ENCODE assay signal across 19 cellular contexts in the genomic region with DNA sequence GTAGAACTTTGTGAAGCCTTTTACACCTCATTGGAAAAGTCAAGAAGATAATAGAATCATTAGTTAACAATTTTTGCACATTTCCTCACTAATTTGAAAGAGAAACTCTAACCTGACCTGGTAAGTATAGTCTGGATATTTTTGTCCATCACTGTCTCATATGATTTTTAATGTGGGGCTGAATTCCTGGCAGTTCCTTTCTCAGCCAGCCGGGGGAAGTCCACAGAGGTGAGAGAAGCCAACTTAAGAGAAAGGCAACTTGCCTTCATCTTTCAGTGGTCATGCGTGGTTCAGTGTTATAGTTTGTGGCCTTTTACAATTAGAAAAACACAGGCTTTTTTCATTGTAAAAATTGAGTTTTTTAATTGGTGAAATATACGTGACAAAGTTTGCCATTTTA.
DNase-seq lines count a peak whose midpoint lies in the region; ATAC-seq, FAIRE-seq and TF ChIP-seq lines count a peak whose summit lies in the region.
"Had no signal": no experiment of that assay in that cellular context is flagged by ENCODE, and none has a peak within 500 bp of the region (broad histone marks: within the 10 kb centered on the region; RNA-seq: fewer than 3 reads in every experiment).

No MANE protein-coding gene starts in this region.

- H3K79me2 ChIP-seq in H9 (ENCODE audit: insufficient read depth, low read length) = peaks cover 29% of the 10 kb centered on the region; the same call in 1 of the 2 replicates

- no peaks in the 10 kb centered on the region for H4K20me1 ChIP-seq in H9 (ENCODE audit: control insufficient read depth, insufficient read depth, insufficient read length)

- H2BK120ac ChIP-seq in H9 (ENCODE audit: low read depth, low read length, poor library complexity, severe bottlenecking) = no peak overlapping the region

- no CpG with 5 or more reads among the region's 3 CpGs for WGBS in H9 (ENCODE audit: extremely low coverage, insufficient read length, low lambda C conversion rate)

- H2AFZ ChIP-seq in H9 (ENCODE audit: low read length) = no peak overlapping the region
- H2AFZ ChIP-seq: parathyroid adenoma had no signal

- H3K4me1 ChIP-seq in H9 (ENCODE audit: insufficient read depth, low read length) = no peaks in the 10 kb centered on the region
- H3K4me1 ChIP-seq: left lung, parathyroid adenoma had no signal

- no peak overlapping the region for H2BK20ac ChIP-seq in H9 (ENCODE audit: low read depth, low read length, poor library complexity, severe bottlenecking)

- H3K27ac ChIP-seq in H9 (ENCODE audit: insufficient read length, low read depth, low read length) = no peak overlapping the region
- no peak overlapping the region for H3K27ac ChIP-seq in WERI-Rb-1
- H3K27ac ChIP-seq: gastrocnemius medialis, left lung, parathyroid adenoma had no signal

- no peak overlapping the region for H3K23ac ChIP-seq in H9 (ENCODE audit: insufficient read length, low read depth, low read length)

- H3K9ac ChIP-seq in H9 (ENCODE audit: extremely low read depth, insufficient read length, low read length) = no peak overlapping the region
- H3K9ac ChIP-seq: parathyroid adenoma had no signal

- H4K91ac ChIP-seq in H9 (ENCODE audit: insufficient read length, low read depth, low read length) = no peak overlapping the region

- H3K36me3 ChIP-seq in WERI-Rb-1 = no peaks in the 10 kb centered on the region
- H3K36me3 ChIP-seq: gastrocnemius medialis, left lung had no signal

- H3K23me2 ChIP-seq in H9 (ENCODE audit: insufficient read length, low read depth, low read length, poor library complexity, severe bottlenecking) = no peaks in the 10 kb centered on the region

- peaks cover 59 to 67% of the 10 kb centered on the region in 2 experiments for H3K4me1 Mint-ChIP-seq in H9
- peaks cover 4% of the 10 kb centered on the region for H3K4me1 Mint-ChIP-seq in osteocyte (ENCODE audit: unreplicated experiment)

- ATAC-seq in HG03439 (IDR thresholded peaks at IDR 0.05; ENCODE audit: unreplicated experiment) = no peak
- ATAC-seq: activated CD8-positive, alpha-beta T cell treated with anti-CD3 and anti-CD28 coated beads, Interleukin-2, amount 10 ng/mL, durations not matched to agents 7 days and 5 days; gastrocnemius medialis; left lung had no signal

- peaks cover 5% of the 10 kb centered on the region for H3K79me1 ChIP-seq in H9 (ENCODE audit: insufficient read depth, low read depth, low read length, poor library complexity, severe bottlenecking)

- H3K36me3 Mint-ChIP-seq in H9 (ENCODE audit: insufficient read depth in 1 of 3, low read depth in 3 of 3) (peaks cover 4 to 14% (median 6%) of the 10 kb centered on the region in 3 experiments; a peak in 6 of 7 replicates), osteocyte (ENCODE audit: unreplicated experiment) (no peaks in the 10 kb centered on the region)

- no peak for FAIRE-seq in frontal cortex (lab: Jason Lieb, UNC)
- FAIRE-seq: G401.6, HTR-8/SVneo had no signal

- no peak overlapping the region for H4K8ac ChIP-seq in H9 (replicated peaks; ENCODE audit: insufficient read length, low read depth, low read length)

- no peak overlapping the region for H2AK5ac ChIP-seq in H9 (ENCODE audit: insufficient read length, low read length)

- DNase-seq in NCI-H82 (lab: John Stamatoyannopoulos, UW) (peak; percentile 6), NCI-H82 treated with DMSO at 0.1 percent for 48 hours (lab: John Stamatoyannopoulos, UW; ENCODE audit: unreplicated experiment) (no peak), H9 (no peak), WERI-Rb-1 (no peak), osteocyte (ENCODE audit: extremely low spot score, unreplicated experiment) (no peak), NCI-H2171 treated with DMSO at 0.1 percent for 48 hours (lab: John Stamatoyannopoulos, UW) (no peak), frontal cortex (ENCODE audit: low spot score in 2 of 2) (no peak)
- DNase-seq: activated CD8-positive, alpha-beta T cell treated with anti-CD3 and anti-CD28 coated beads, Interleukin-2, amount 10 ng/mL, durations not matched to agents 7 days and 5 days; gastrocnemius medialis; left lung; NCI-H187 treated with DMSO at 0.1 percent for 48 hours; NCI-H510A treated with DMSO at 0.1 percent for 48 hours; stimulated activated naive CD4-positive, alpha-beta T cell; trophoblast cell had no signal

- H3T11ph ChIP-seq in H9 (ENCODE audit: low read length) = no peak overlapping the region

- no peak overlapping the region for H3K4ac ChIP-seq in H9 (ENCODE audit: low read depth, low read length)

- H2BK12ac ChIP-seq in H9 (ENCODE audit: insufficient read length, low read depth, low read length) = no peak overlapping the region

- no peak overlapping the region for H3K4me2 ChIP-seq in H9 (ENCODE audit: insufficient read depth, insufficient read length, low read length)

- no peaks in the 10 kb centered on the region for H3K9me3 Mint-ChIP-seq in H9
- no peaks in the 10 kb centered on the region for H3K9me3 Mint-ChIP-seq in osteocyte (ENCODE audit: unreplicated experiment)
- H3K9me3 Mint-ChIP-seq: activated T-helper 1 cell treated with anti-CD3 and anti-CD28 coated beads, Interleukin-12 subunit alpha, Interleukin-12 subunit beta, Interleukin-2, Interleukin-4 antibody, amounts not matched to agents 30 ng/mL and 10 ng/mL and 1 ng/mL, durations not matched to agents 14 hours and 24 hours and 36 hours had no signal

- H3K56ac ChIP-seq in H9 (ENCODE audit: insufficient read length, low read depth, low read length) = no peak overlapping the region

- no peak overlapping the region; a peak in 1 of 7 replicates for H3K27ac Mint-ChIP-seq in H9
- no peak overlapping the region for H3K27ac Mint-ChIP-seq in osteocyte (ENCODE audit: unreplicated experiment)
- H3K27ac Mint-ChIP-seq: activated T-helper 1 cell treated with anti-CD3 and anti-CD28 coated beads, Interleukin-12 subunit alpha, Interleukin-12 subunit beta, Interleukin-2, Interleukin-4 antibody, amounts not matched to agents 30 ng/mL and 10 ng/mL and 1 ng/mL, durations not matched to agents 14 hours and 24 hours and 36 hours had no signal

- peak; percentile 45 for TF ChIP-seq CTCF in H9 (conservative IDR thresholded peaks at IDR 0.05)
- TF ChIP-seq CTCF in WERI-Rb-1 (IDR thresholded peaks at IDR 0.05; ENCODE audit: low read depth, low read length) = peak; percentile 25; the same call in 1 of the 2 replicates
- peak; percentile 12 for TF ChIP-seq CTCF in osteocyte (IDR thresholded peaks at IDR 0.05)

- no peak overlapping the region for H2BK5ac ChIP-seq in H9 (ENCODE audit: insufficient read length, low read length)

- H3K27me3 Mint-ChIP-seq in H9 (ENCODE audit: low read depth) = no peaks in the 10 kb centered on the region
- H3K27me3 Mint-ChIP-seq in osteocyte (ENCODE audit: unreplicated experiment) = no peaks in the 10 kb centered on the region

- no peak overlapping the region for H3K18ac ChIP-seq in H9 (ENCODE audit: insufficient read length, low read depth, low read length)

- H3K4me3 ChIP-seq in WERI-Rb-1 (ENCODE audit: low read depth, low read length) = no peak overlapping the region
- H3K4me3 ChIP-seq: gastrocnemius medialis, left lung had no signal

- H3K4me3 Mint-ChIP-seq in H9 = no peak overlapping the region
- no peak overlapping the region for H3K4me3 Mint-ChIP-seq in osteocyte (ENCODE audit: unreplicated experiment)
- H3K4me3 Mint-ChIP-seq: activated CD8-positive, alpha-beta T cell treated with anti-CD3 and anti-CD28 coated beads, Interleukin-2, amount 10 ng/mL, durations not matched to agents 7 days and 5 days; activated T-helper 1 cell treated with anti-CD3 and anti-CD28 coated beads, Interleukin-12 subunit alpha, Interleukin-12 subunit beta, Interleukin-2, Interleukin-4 antibody, amounts not matched to agents 30 ng/mL and 10 ng/mL and 1 ng/mL, durations not matched to agents 14 hours and 24 hours and 36 hours had no signal

- H3K27me3 ChIP-seq in H9 (ENCODE audit: insufficient read depth, low read length) (no peaks in the 10 kb centered on the region), WERI-Rb-1 (ENCODE audit: insufficient read depth, low read depth, severe bottlenecking) (no peaks in the 10 kb centered on the region)
- H3K27me3 ChIP-seq: gastrocnemius medialis, left lung had no signal

- H2BK15ac ChIP-seq in H9 (ENCODE audit: low read depth, low read length) = no peak overlapping the region

- H4K5ac ChIP-seq in H9 (ENCODE audit: insufficient read length, low read depth, low read length) = no peak overlapping the region

- no peak overlapping the region for H3K14ac ChIP-seq in H9 (ENCODE audit: insufficient read depth, low read length)

- H3K9me3 ChIP-seq in H9 (ENCODE audit: control insufficient read depth, low read depth, low read length) (no peaks in the 10 kb centered on the region), WERI-Rb-1 (ENCODE audit: severe bottlenecking) (no peaks in the 10 kb centered on the region)
- H3K9me3 ChIP-seq: gastrocnemius medialis, left lung had no signal
